ENCODE assay signal across 3 cellular contexts in the genomic region with DNA sequence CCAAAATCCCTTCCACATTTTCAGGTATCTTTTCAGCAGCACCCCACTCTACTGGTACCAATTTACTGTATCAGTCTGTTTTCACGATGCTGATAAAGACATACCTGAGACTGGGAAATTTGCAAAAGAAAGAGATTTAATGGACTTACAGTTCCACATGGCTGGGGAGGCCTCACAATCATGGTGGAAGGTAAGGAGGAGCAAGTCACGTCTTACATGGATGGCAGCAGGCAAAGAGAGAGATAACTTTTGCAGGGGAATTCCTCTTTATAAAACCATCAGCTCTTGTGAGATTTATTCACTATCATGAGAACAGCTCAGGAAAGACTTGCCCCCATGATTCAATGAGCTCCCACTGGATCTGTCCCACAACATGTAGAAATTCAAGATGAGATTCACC. TPM values are rescaled to one million over a fixed set of nuclear protein-coding genes. Genes with fewer than 3 reads are reported as not detected.
"Had no signal": no experiment of that assay in that cellular context is flagged by ENCODE, and none has a peak within 500 bp of the region (broad histone marks: within the 10 kb centered on the region; RNA-seq: fewer than 3 reads in every experiment).

No MANE protein-coding gene starts in this region.

RNA-seq across cellular contexts. Expression of a gene that starts 18.7 kb away (rescaled TPM):
- total RNA-seq: M059J, PC-3, SJSA1 had no signal
